In genomic region chr2:148658807-148659722, GRCh38 we compare ENCODE assay signal across 8 cellular contexts. TPM values are rescaled to one million over a fixed set of nuclear protein-coding genes. Genes with fewer than 3 reads are reported as not detected.
DNase-seq lines count a peak whose midpoint lies in the region; ATAC-seq and TF ChIP-seq lines count a peak whose summit lies in the region.

No MANE protein-coding gene starts in this region.

- CTCF ChIA-PET in activated CD4-positive, alpha-beta T cell treated with anti-CD3 and anti-CD28 coated beads for 36 hours (lab: Charles Lee), result interaction anchor here (3.8 kb wide), 1 partner anchor 13 kb away, joined by 19 read pairs; no protein-coding TSS in a partner anchor
- CTCF ChIA-PET in PC-3 (lab: Charles Lee), result no interaction called here

- TF ChIP-seq CTCF in PC-3 (conservative IDR thresholded peaks at IDR 0.05; ENCODE audit: low read depth, low read length), result no peak
- TF ChIP-seq CTCF in fibroblast of pulmonary artery (IDR thresholded peaks at IDR 0.05; ENCODE audit: low read length, missing control alignments), result no peak

- peaks cover 2% of the 10 kb centered on the region for H3K9me3 Mint-ChIP-seq in activated CD4-positive, alpha-beta T cell treated with anti-CD3 and anti-CD28 coated beads for 36 hours (ENCODE audit: low read depth)

- H3K4me1 ChIP-seq in PC-3 (ENCODE audit: insufficient read depth, low read length), result peaks cover 10% of the 10 kb centered on the region

- H4K20me1 ChIP-seq in PC-3 (ENCODE audit: low read length), result peaks cover 66% of the 10 kb centered on the region

- H3K4me2 ChIP-seq in PC-3 (ENCODE audit: low read length), result peak overlapping the region; percentile 62

- no peaks in the 10 kb centered on the region for H3K27me3 Mint-ChIP-seq in activated CD4-positive, alpha-beta T cell treated with anti-CD3 and anti-CD28 coated beads for 36 hours

- peak overlapping the region; percentile 43 for H3K4me3 Mint-ChIP-seq in activated CD4-positive, alpha-beta T cell treated with anti-CD3 and anti-CD28 coated beads for 36 hours

- H3K36me3 Mint-ChIP-seq in activated CD4-positive, alpha-beta T cell treated with anti-CD3 and anti-CD28 coated beads for 36 hours (ENCODE audit: low read depth), result peaks cover 13% of the 10 kb centered on the region

- no TSS peak for BruUV-seq in PC-3 (replicated peaks; lab: Mats Ljungman, UMichigan)

- no peak overlapping the region for H2AFZ ChIP-seq in PC-3 (ENCODE audit: low read length)

- no peaks in the 10 kb centered on the region for H3K27me3 ChIP-seq in PC-3 (ENCODE audit: low read length)

- H3K4me1 Mint-ChIP-seq in activated CD4-positive, alpha-beta T cell treated with anti-CD3 and anti-CD28 coated beads for 36 hours, result peaks cover 73% of the 10 kb centered on the region

- intact Hi-C loops in activated CD4-positive, alpha-beta T cell treated with anti-CD3 and anti-CD28 coated beads for 36 hours (cut with DNase I, micrococcal nuclease), result loop anchor here (1.0 to 2.0 kb wide), 4 partner anchors 10 to 14 kb away; partner anchors contain the start of gene EPC2 (in 1 of the 2)
- intact Hi-C loops in PC-3 (cut with micrococcal nuclease), result no loop called here

- peak; percentile 69 for ATAC-seq in activated CD4-positive, alpha-beta T cell treated with anti-CD3 and anti-CD28 coated beads for 36 hours
- peak; percentile 97 for ATAC-seq in HG02884 (IDR thresholded peaks at IDR 0.05; ENCODE audit: unreplicated experiment)
- peak; percentile 50 for ATAC-seq in PC-3

- no peaks in the 10 kb centered on the region for H3F3A ChIP-seq in PC-3 (ENCODE audit: low read length, unreplicated experiment)

- peaks cover 91% of the 10 kb centered on the region for H3K79me2 ChIP-seq in PC-3 (ENCODE audit: low read length)

- POLR2A ChIA-PET in activated CD4-positive, alpha-beta T cell treated with anti-CD3 and anti-CD28 coated beads for 36 hours (lab: Charles Lee), result interaction anchor here (1.0 kb wide), 1 partner anchor 13 kb away, joined by 3 read pairs; no protein-coding TSS in a partner anchor
- POLR2A ChIA-PET in PC-3 (lab: Charles Lee; ENCODE audit: unreplicated experiment), result interaction anchor here (0.6 kb wide), 1 partner anchor 284 kb away, joined by 6 read pairs; no protein-coding TSS in a partner anchor

- H3K36me3 ChIP-seq in PC-3 (ENCODE audit: low read depth, low read length), result no peaks in the 10 kb centered on the region

- H3K4me3 ChIP-seq in PC-3 (ENCODE audit: low read length) (no peak overlapping the region), fibroblast of pulmonary artery (replicated peaks; ENCODE audit: low read depth, low read length) (no peak overlapping the region)

- H3K9ac ChIP-seq in PC-3 (ENCODE audit: low read length), result no peak overlapping the region

- H3K27ac Mint-ChIP-seq in activated CD4-positive, alpha-beta T cell treated with anti-CD3 and anti-CD28 coated beads for 36 hours, result peak overlapping the region; percentile 65

- DNase-seq in activated CD4-positive, alpha-beta T cell treated with anti-CD3 and anti-CD28 coated beads for 36 hours, result no peak
- DNase-seq in activated CD4-positive, alpha-beta T cell treated with anti-CD3 and anti-CD28 coated beads, Interleukin-2, amount 50 U/mL, for 48 hours, result no peak
- DNase-seq in PC-3 (peak; percentile 54), fibroblast of pulmonary artery (ENCODE audit: low read depth) (peak; percentile 62), middle frontal gyrus (ENCODE audit: extremely low spot score, low spot score) (no peak), NCI-H2081 (lab: John Stamatoyannopoulos, UW) (no peak), NCI-H187 treated with DMSO at 0.1 percent for 48 hours (lab: John Stamatoyannopoulos, UW) (no peak)

- H3K9me2 ChIP-seq in PC-3 (replicated peaks; ENCODE audit: low read length), result no peaks in the 10 kb centered on the region

- no peak overlapping the region for H3K27ac ChIP-seq in PC-3 (ENCODE audit: low read length)

- no peaks in the 10 kb centered on the region for H3K9me3 ChIP-seq in PC-3 (ENCODE audit: low read length)

RNA-seq across cellular contexts. Expression of gene EPC2, which starts 14.5 kb away (rescaled TPM):
- total RNA-seq in activated CD4-positive, alpha-beta T cell treated with anti-CD3 and anti-CD28 coated beads for 36 hours, result 10 to 100 TPM; 20.8 to 25.7 TPM
- 16.8 and 20.6 TPM in 2 replicates for total RNA-seq in PC-3 (2014; rRNA removed)

Comparison
In these comparisons a context has a peak if more than half of its experiments do, and no peak if none do; other contexts are left out.
1. DNase-seq: peak in PC-3 (single experiment) and fibroblast of pulmonary artery (single experiment); none in activated CD4-positive, alpha-beta T cell treated with anti-CD3 and anti-CD28 coated beads for 36 hours (single experiment), activated CD4-positive, alpha-beta T cell treated with anti-CD3 and anti-CD28 coated beads, Interleukin-2, amount 50 U/mL, for 48 hours (0 of 2), middle frontal gyrus (single experiment), NCI-H2081 (0 of 2) and NCI-H187 treated with DMSO at 0.1 percent for 48 hours (single experiment).
2. Peak in every context shown above with its lines, with median percentiles within 50 percentile points of each other: ATAC-seq.